ENCODE assay signal across 27 cellular contexts in the genomic region with DNA sequence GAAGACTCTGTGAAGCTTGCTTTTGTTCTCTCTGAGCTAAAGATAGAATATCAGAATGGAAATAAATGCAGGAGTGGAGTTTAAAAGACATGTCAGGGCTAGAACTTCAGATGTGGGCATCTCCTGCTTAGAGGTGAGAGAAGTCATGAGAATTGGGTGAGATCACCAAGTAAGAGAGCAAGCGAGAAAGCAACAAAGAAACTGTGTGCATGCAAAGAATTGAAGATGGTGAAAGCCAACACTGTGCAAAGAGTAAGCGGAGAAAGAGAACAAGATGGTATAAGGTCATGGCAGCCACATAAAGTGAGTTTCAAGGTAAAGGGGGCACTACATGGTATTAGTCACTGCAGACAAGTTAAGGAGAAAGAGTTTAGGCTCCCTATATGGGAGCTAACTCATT. TPM values are rescaled to one million over a fixed set of nuclear protein-coding genes. Genes with fewer than 3 reads are reported as not detected.
"Had no signal": no experiment of that assay in that cellular context is flagged by ENCODE, and none has a peak within 500 bp of the region (broad histone marks: within the 10 kb centered on the region; RNA-seq: fewer than 3 reads in every experiment).

No MANE protein-coding gene starts in this region.

- H3K79me2 ChIP-seq: hepatocyte had no signal

- H3K4me3 ChIP-seq: coronary artery, dorsolateral prefrontal cortex, gastroesophageal sphincter, hepatocyte, left ventricle myocardium inferior, ovary, right lobe of liver, thoracic aorta, uterus had no signal

- H3K4me3 Mint-ChIP-seq: activated T-helper 17 cell treated with anti-CD3 and anti-CD28 coated beads, Interleukin-2, amount 50 U/mL, for 72 hours; effector memory CD8-positive, alpha-beta T cell; naive B cell; stimulated activated effector memory CD8-positive, alpha-beta T cell treated with anti-CD3 and anti-CD28 coated beads, Interleukin-12 subunit alpha, Interleukin-12 subunit beta, amount 100 ng/mL, for 72 hours; stimulated activated naive CD8-positive, alpha-beta T cell treated with anti-CD3 and anti-CD28 coated beads, Interleukin-15, Interleukin-2, amounts not matched to agents 100 ng/mL and 50 ng/mL, for 24 hours; WTC11 had no signal

- H3K27ac Mint-ChIP-seq: naive B cell; progenitor cell of endocrine pancreas; stimulated activated effector memory CD8-positive, alpha-beta T cell treated with anti-CD3 and anti-CD28 coated beads, Interleukin-12 subunit alpha, Interleukin-12 subunit beta, amount 100 ng/mL, for 72 hours; WTC11 had no signal

- H3K9me3 ChIP-seq: gastroesophageal sphincter, left ventricle myocardium inferior, ovary, right lobe of liver, thoracic aorta, uterus had no signal

- H3K4me2 ChIP-seq: hepatocyte had no signal

- H3K27ac ChIP-seq: coronary artery, gastroesophageal sphincter, hepatocyte, left ventricle myocardium inferior, ovary, right lobe of liver, thoracic aorta, uterus had no signal

- H3K36me3 ChIP-seq: ovary, uterus had no signal

- H3K4me1 Mint-ChIP-seq: activated T-helper 17 cell treated with anti-CD3 and anti-CD28 coated beads, Interleukin-2, amount 50 U/mL, for 72 hours; naive B cell; stimulated activated effector memory CD8-positive, alpha-beta T cell treated with anti-CD3 and anti-CD28 coated beads, Interleukin-12 subunit alpha, Interleukin-12 subunit beta, amount 100 ng/mL, for 72 hours; WTC11 had no signal

- H3K27me3 ChIP-seq: dorsolateral prefrontal cortex, gastroesophageal sphincter, hepatocyte, ovary, right lobe of liver, uterus had no signal

- ATAC-seq: activated T-helper 17 cell treated with anti-CD3 and anti-CD28 coated beads, Interleukin-2, amount 50 U/mL, for 72 hours; effector memory CD8-positive, alpha-beta T cell; gastroesophageal sphincter; right lobe of liver; stimulated activated effector memory CD8-positive, alpha-beta T cell treated with anti-CD3 and anti-CD28 coated beads, Interleukin-12 subunit alpha, Interleukin-12 subunit beta, amount 100 ng/mL, for 72 hours; WTC11 had no signal

- DNase-seq: activated CD4-positive, alpha-beta T cell treated with anti-CD3 and anti-CD28 coated beads, Interleukin-2, amount 50 U/mL, for 4 hours; activated CD8-positive, alpha-beta memory T cell treated with anti-CD3 and anti-CD28 coated beads, Interleukin-2, amount 50 U/mL, for 4 hours; activated gamma-delta T cell treated with Interleukin-2 at 50 U/mL for 16 hours; activated T-cell treated with anti-CD3 and anti-CD28 coated beads, Interleukin-2, amount 50 U/mL, for 1 hour; cerebellar nuclear complex; dorsolateral prefrontal cortex; effector memory CD8-positive, alpha-beta T cell; islet precursor cell; left ventricle myocardium inferior; naive B cell; ovary; right lobe of liver; stimulated activated CD4-positive, alpha-beta T cell treated with anti-CD3 and anti-CD28 coated beads, Interleukin-12 subunit alpha, Interleukin-12 subunit beta, amount 100 ng/mL, for 4 hours; stimulated activated CD4-positive, alpha-beta T cell treated with anti-CD3 and anti-CD28 coated beads, Interleukin-4, amount 100 ng/mL, for 1 hour; T-helper 2 cell; trophoblast cell; uterus had no signal

- H2AFZ ChIP-seq: hepatocyte had no signal

- H3K4me1 ChIP-seq: gastroesophageal sphincter, right lobe of liver, uterus had no signal

- H3K27me3 Mint-ChIP-seq: activated T-helper 17 cell treated with anti-CD3 and anti-CD28 coated beads, Interleukin-2, amount 50 U/mL, for 72 hours; effector memory CD8-positive, alpha-beta T cell; naive B cell; progenitor cell of endocrine pancreas; stimulated activated naive CD8-positive, alpha-beta T cell treated with anti-CD3 and anti-CD28 coated beads, Interleukin-15, Interleukin-2, amounts not matched to agents 100 ng/mL and 50 ng/mL, for 24 hours had no signal

- H3K9me3 Mint-ChIP-seq: activated T-helper 17 cell treated with anti-CD3 and anti-CD28 coated beads, Interleukin-2, amount 50 U/mL, for 72 hours; effector memory CD8-positive, alpha-beta T cell; naive B cell; stimulated activated effector memory CD8-positive, alpha-beta T cell treated with anti-CD3 and anti-CD28 coated beads, Interleukin-12 subunit alpha, Interleukin-12 subunit beta, amount 100 ng/mL, for 72 hours; stimulated activated naive CD8-positive, alpha-beta T cell treated with anti-CD3 and anti-CD28 coated beads, Interleukin-15, Interleukin-2, amounts not matched to agents 100 ng/mL and 50 ng/mL, for 24 hours; WTC11 had no signal

RNA-seq across cellular contexts. Expression of gene SCUBE2, which starts 57.3 kb away (rescaled TPM):
- total RNA-seq: activated CD8-positive, alpha-beta memory T cell treated with anti-CD3 and anti-CD28 coated beads for 36 hours had no signal
